Comparison of ENCODE assay signal across 9 cellular contexts in genomic region chr15:63288778-63289378, GRCh38. TPM values are rescaled to one million over a fixed set of nuclear protein-coding genes. Genes with fewer than 3 reads are reported as not detected.
DNase-seq lines count a peak whose midpoint lies in the region; ATAC-seq and TF ChIP-seq lines count a peak whose summit lies in the region.
"Had no signal": no experiment of that assay in that cellular context is flagged by ENCODE, and none has a peak within 500 bp of the region (broad histone marks: within the 10 kb centered on the region; RNA-seq: fewer than 3 reads in every experiment).

No MANE protein-coding gene starts in this region.

- H4K20me1 ChIP-seq in PC-3 (ENCODE audit: low read length), result no peaks in the 10 kb centered on the region

- H3K4me3 ChIP-seq in PC-3 (ENCODE audit: low read length) (no peak overlapping the region), mesendoderm (ENCODE audit: low read length) (no peak overlapping the region)
- H3K4me3 ChIP-seq: skin epidermis had no signal

- 0 out of 2 replicates have a peak overlapping the region, but pooled peaks have one; percentile 19 for H3K4me2 ChIP-seq in PC-3 (ENCODE audit: low read length)
- no peak overlapping the region for H3K4me2 ChIP-seq in mesendoderm (ENCODE audit: low read length)

- H3F3A ChIP-seq in PC-3 (ENCODE audit: low read length, unreplicated experiment), result no peaks in the 10 kb centered on the region

- peak overlapping the region; percentile 41; the same call in 1 of the 2 replicates for H2AFZ ChIP-seq in PC-3 (ENCODE audit: low read length)

- H3K27me3 ChIP-seq in PC-3 (ENCODE audit: low read length) (no peaks in the 10 kb centered on the region), mesendoderm (ENCODE audit: insufficient read depth, low read length, poor library complexity) (no peaks in the 10 kb centered on the region)

- no peaks in the 10 kb centered on the region for H3K79me1 ChIP-seq in mesendoderm (ENCODE audit: low read length)

- no peak overlapping the region for H4K8ac ChIP-seq in mesendoderm (ENCODE audit: low read depth, low read length)

- H3K9ac ChIP-seq in PC-3 (ENCODE audit: low read length) (no peak overlapping the region), mesendoderm (ENCODE audit: low read length) (no peak overlapping the region)

- H3K27ac ChIP-seq in PC-3 (ENCODE audit: low read length) (no peak overlapping the region), mesendoderm (ENCODE audit: low read depth, low read length) (no peak overlapping the region)

- H4K5ac ChIP-seq in mesendoderm (ENCODE audit: low read length), result no peak overlapping the region

- no peak overlapping the region for H2BK5ac ChIP-seq in mesendoderm (ENCODE audit: low read length)

- H3K9me2 ChIP-seq in PC-3 (replicated peaks; ENCODE audit: low read length), result no peaks in the 10 kb centered on the region

- no peak overlapping the region for H3K56ac ChIP-seq in mesendoderm (ENCODE audit: low read length)

- no peak overlapping the region for H3K18ac ChIP-seq in mesendoderm (ENCODE audit: low read length)

- POLR2A ChIA-PET in PC-3 (lab: Charles Lee; ENCODE audit: unreplicated experiment), result no interaction called here
- POLR2A ChIA-PET in activated CD4-positive, alpha-beta memory T cell treated with anti-CD3 and anti-CD28 coated beads, Interleukin-2, amount 10 ng/mL, durations not matched to agents 7 days and 5 days (lab: Charles Lee), result no interaction called here

- no peaks in the 10 kb centered on the region for H3K9me3 ChIP-seq in PC-3 (ENCODE audit: low read length)

- peak; percentile 82 for TF ChIP-seq CTCF in PC-3 (conservative IDR thresholded peaks at IDR 0.05; ENCODE audit: low read depth, low read length)

- H3K4me1 Mint-ChIP-seq in activated CD4-positive, alpha-beta memory T cell treated with anti-CD3 and anti-CD28 coated beads, Interleukin-2, amount 10 ng/mL, durations not matched to agents 7 days and 5 days, result peaks cover 5% of the 10 kb centered on the region

- no peak overlapping the region for H3K27ac Mint-ChIP-seq in activated CD4-positive, alpha-beta memory T cell treated with anti-CD3 and anti-CD28 coated beads, Interleukin-2, amount 10 ng/mL, durations not matched to agents 7 days and 5 days

- H2BK15ac ChIP-seq in mesendoderm (replicated peaks; ENCODE audit: low read depth), result no peak overlapping the region

- H3K4ac ChIP-seq in mesendoderm (ENCODE audit: low read depth, low read length), result no peak overlapping the region

- CTCF ChIA-PET in PC-3 (lab: Charles Lee), result interaction anchor here (1.6 kb wide), 1 partner anchor 114 kb away, joined by 8 read pairs; no protein-coding TSS in a partner anchor
- CTCF ChIA-PET in activated CD4-positive, alpha-beta memory T cell treated with anti-CD3 and anti-CD28 coated beads, Interleukin-2, amount 10 ng/mL, durations not matched to agents 7 days and 5 days (lab: Charles Lee), result interaction anchor here (0.6 to 5.5 kb wide), 10 partner anchors 90 to 311 kb away, joined by 3 to 31 read pairs (median 4); no protein-coding TSS in a partner anchor

- intact Hi-C loops in PC-3 (cut with micrococcal nuclease), result loop anchor here (1.0 to 5.0 kb wide), 4 partner anchors 114 to 308 kb away; partner anchors contain the start of genes FBXL22 and USP3

- H3K79me2 ChIP-seq in PC-3 (ENCODE audit: low read length) (no peaks in the 10 kb centered on the region), mesendoderm (ENCODE audit: control insufficient read depth, insufficient read depth, low read length) (no peaks in the 10 kb centered on the region)

- no peaks in the 10 kb centered on the region for H3K9me3 Mint-ChIP-seq in activated CD4-positive, alpha-beta memory T cell treated with anti-CD3 and anti-CD28 coated beads, Interleukin-2, amount 10 ng/mL, durations not matched to agents 7 days and 5 days

- ATAC-seq in PC-3 (no peak), HG03135 (IDR thresholded peaks at IDR 0.05; ENCODE audit: unreplicated experiment) (no peak)

- no peaks in the 10 kb centered on the region for H3K36me3 Mint-ChIP-seq in activated CD4-positive, alpha-beta memory T cell treated with anti-CD3 and anti-CD28 coated beads, Interleukin-2, amount 10 ng/mL, durations not matched to agents 7 days and 5 days (ENCODE audit: low read depth)

- DNase-seq in DMS 273 treated with DMSO at 0.1 percent for 48 hours (lab: John Stamatoyannopoulos, UW) (peak; percentile 13), HuH-7 (ENCODE audit: low spot score) (peak; percentile 46), PC-3 (peak; percentile 69), dermis blood vessel endothelial cell (peak; percentile 79), mesendoderm (peak; percentile 53)
- DNase-seq in effector CD8-positive, alpha-beta T cell (lab: John Stamatoyannopoulos, UW), result no peak
- DNase-seq in activated CD4-positive, alpha-beta memory T cell treated with anti-CD3 and anti-CD28 coated beads, Interleukin-2, amount 10 ng/mL, durations not matched to agents 7 days and 5 days, result no peak

- H3K23ac ChIP-seq in mesendoderm (ENCODE audit: low read length), result no peak overlapping the region

- no TSS peak for BruUV-seq in PC-3 (replicated peaks; lab: Mats Ljungman, UMichigan)

- peaks cover 5% of the 10 kb centered on the region; the same call in 1 of the 2 replicates for H3K4me1 ChIP-seq in PC-3 (ENCODE audit: insufficient read depth, low read length)
- no peaks in the 10 kb centered on the region for H3K4me1 ChIP-seq in mesendoderm (ENCODE audit: control insufficient read depth, low read depth, low read length)

- no peaks in the 10 kb centered on the region for H3K27me3 Mint-ChIP-seq in activated CD4-positive, alpha-beta memory T cell treated with anti-CD3 and anti-CD28 coated beads, Interleukin-2, amount 10 ng/mL, durations not matched to agents 7 days and 5 days

- H2AK5ac ChIP-seq in mesendoderm (ENCODE audit: low read length), result no peak overlapping the region

- H3K36me3 ChIP-seq in PC-3 (ENCODE audit: low read depth, low read length) (no peaks in the 10 kb centered on the region), mesendoderm (ENCODE audit: control insufficient read depth, insufficient read depth, low read length) (no peaks in the 10 kb centered on the region)

- H2BK120ac ChIP-seq in mesendoderm (ENCODE audit: low read depth, low read length), result no peak overlapping the region

- H3K4me3 Mint-ChIP-seq in activated CD4-positive, alpha-beta memory T cell treated with anti-CD3 and anti-CD28 coated beads, Interleukin-2, amount 10 ng/mL, durations not matched to agents 7 days and 5 days, result no peak overlapping the region

- WGBS in mesendoderm (ENCODE audit: extremely low coverage, insufficient coverage, low lambda C conversion rate), result no CpG with 5 or more reads among the region's 4 CpGs

RNA-seq across cellular contexts. Expression of gene APH1B, which starts 11.5 kb away (rescaled TPM):
- 2.6 and 2.8 TPM in 2 replicates for total RNA-seq in PC-3 (2014; rRNA removed)
- 24.2 and 28.2 TPM in 2 replicates for total RNA-seq in dermis blood vessel endothelial cell
- 7.5 TPM for polyA plus RNA-seq in mesendoderm (2013, experiment 1 of 2)
- 6.9 TPM for polyA plus RNA-seq in mesendoderm (2013, experiment 2 of 2)
- total RNA-seq in activated CD4-positive, alpha-beta memory T cell treated with anti-CD3 and anti-CD28 coated beads, Interleukin-2, amount 10 ng/mL, durations not matched to agents 7 days and 5 days, result 10 to 100 TPM; 10.1 to 10.6 TPM

Comparison
In these comparisons a context has a peak if more than half of its experiments do, and no peak if none do; other contexts are left out.
1. DNase-seq: peak in DMS 273 treated with DMSO at 0.1 percent for 48 hours (single experiment), HuH-7 (single experiment), PC-3 (single experiment), dermis blood vessel endothelial cell (single experiment) and mesendoderm (single experiment); none in effector CD8-positive, alpha-beta T cell (single experiment) and activated CD4-positive, alpha-beta memory T cell treated with anti-CD3 and anti-CD28 coated beads, Interleukin-2, amount 10 ng/mL, durations not matched to agents 7 days and 5 days (single experiment).